In genomic region chr4:827209-828081, GRCh38 we compare ENCODE assay signal across 12 cellular contexts. TPM values are rescaled to one million over a fixed set of nuclear protein-coding genes. Genes with fewer than 3 reads are reported as not detected.
A peak's percentile ranks its signal among the peaks of the same experiment; 100 is the strongest.
DNase-seq lines count a peak whose midpoint lies in the region; ATAC-seq and TF ChIP-seq lines count a peak whose summit lies in the region.
"Had no signal": no experiment of that assay in that cellular context is flagged by ENCODE, and none has a peak within 500 bp of the region (broad histone marks: within the 10 kb centered on the region; RNA-seq: fewer than 3 reads in every experiment).

No MANE protein-coding gene starts in this region.

- H2BK120ac ChIP-seq in trophoblast cell (ENCODE audit: insufficient read depth, low read length, poor library complexity): no peak overlapping the region

- no peaks in the 10 kb centered on the region for H3K79me2 ChIP-seq in hepatocyte
- H3K79me2 ChIP-seq in trophoblast cell (ENCODE audit: control insufficient read depth, insufficient read depth, low read length, poor library complexity): no peaks in the 10 kb centered on the region

- TF ChIP-seq CTCF in hepatocyte (IDR thresholded peaks at IDR 0.05; ENCODE audit: poor library complexity): no peak
- no peak for TF ChIP-seq CTCF in GM13977 (IDR thresholded peaks at IDR 0.05; ENCODE audit: extremely low read depth, insufficient read depth, missing control alignments)

- no peak overlapping the region for H4K12ac ChIP-seq in trophoblast cell (ENCODE audit: low read depth, low read length)

- CTCF ChIA-PET in activated CD4-positive, alpha-beta T cell treated with anti-CD3 and anti-CD28 coated beads for 36 hours (lab: Charles Lee): no interaction called here

- peaks cover 2% of the 10 kb centered on the region for H3K9me3 Mint-ChIP-seq in activated CD4-positive, alpha-beta T cell treated with anti-CD3 and anti-CD28 coated beads for 36 hours (ENCODE audit: low read depth)

- POLR2A ChIA-PET in activated CD4-positive, alpha-beta T cell treated with anti-CD3 and anti-CD28 coated beads for 36 hours (lab: Charles Lee): interaction anchor here (0.5 kb wide), 1 partner anchor 173 kb away, joined by 3 read pairs; no protein-coding TSS in a partner anchor

- H3K79me1 ChIP-seq in trophoblast cell (ENCODE audit: low read length): no peaks in the 10 kb centered on the region

- intact Hi-C loops in activated CD4-positive, alpha-beta T cell treated with anti-CD3 and anti-CD28 coated beads for 36 hours (cut with DNase I, micrococcal nuclease): loop anchor here in 1 of 2 experiments (2.0 kb wide), 1 partner anchor 51 kb away; no protein-coding TSS in a partner anchor

- H3K27ac ChIP-seq in HUES6 (ENCODE audit: low read depth, low read length) (no peak overlapping the region), hepatocyte (no peak overlapping the region), trophoblast cell (ENCODE audit: low read depth, low read length) (no peak overlapping the region)

- H3K18ac ChIP-seq in trophoblast cell (ENCODE audit: low read length): no peak overlapping the region

- no peaks in the 10 kb centered on the region for H4K20me1 ChIP-seq in hepatocyte (ENCODE audit: insufficient read depth, poor library complexity, severe bottlenecking)

- no peak overlapping the region for H3K4ac ChIP-seq in trophoblast cell (ENCODE audit: low read depth, low read length)

- H3K23ac ChIP-seq in trophoblast cell (ENCODE audit: low read length): peak overlapping the region; percentile 9

- H3K4me2 ChIP-seq in hepatocyte: peak overlapping the region; percentile 86
- H3K4me2 ChIP-seq in trophoblast cell (ENCODE audit: low read length): no peak overlapping the region

- no peaks in the 10 kb centered on the region for H3K4me1 Mint-ChIP-seq in activated CD4-positive, alpha-beta T cell treated with anti-CD3 and anti-CD28 coated beads for 36 hours

- H3K36me3 ChIP-seq in HUES6 (ENCODE audit: control insufficient read depth, insufficient read depth, low read length) (no peaks in the 10 kb centered on the region), hepatocyte (replicated peaks; ENCODE audit: insufficient read depth, low read depth) (no peaks in the 10 kb centered on the region), trophoblast cell (ENCODE audit: control insufficient read depth in 1 of 2, insufficient read depth in 2 of 2, low read length in 2 of 2) (no peaks in the 10 kb centered on the region), HAP-1 (replicated peaks) (no peaks in the 10 kb centered on the region)

- no peak overlapping the region for H3K14ac ChIP-seq in trophoblast cell (ENCODE audit: low read length)

- no peak overlapping the region for H4K91ac ChIP-seq in trophoblast cell (ENCODE audit: low read depth, low read length)

- H2AFZ ChIP-seq in hepatocyte: no peak overlapping the region
- no peak overlapping the region for H2AFZ ChIP-seq in trophoblast cell (ENCODE audit: insufficient read depth, low read length, poor library complexity)

- no peak for ATAC-seq in activated CD4-positive, alpha-beta T cell treated with anti-CD3 and anti-CD28 coated beads for 36 hours
- ATAC-seq in GM18870 (IDR thresholded peaks at IDR 0.05; ENCODE audit: unreplicated experiment): no peak

- WGBS in hepatocyte (ENCODE audit: low lambda C conversion rate, missing lambda C conversion rate): 57% methylated on average over 14 of the region's 20 CpGs
- WGBS in trophoblast cell (ENCODE audit: extremely low coverage, insufficient coverage, insufficient read length): no CpG with 5 or more reads among the region's 20 CpGs

- H3K9ac ChIP-seq in HUES6 (ENCODE audit: low read length): no peak overlapping the region
- no peak overlapping the region for H3K9ac ChIP-seq in trophoblast cell (ENCODE audit: low read length)

- H3K4me3 ChIP-seq in HUES6 (ENCODE audit: low read depth, low read length) (peak overlapping the region; percentile 61), hepatocyte (no peak overlapping the region), trophoblast cell (ENCODE audit: low read depth, low read length) (no peak overlapping the region), HAP-1 (no peak overlapping the region)

- H2AK5ac ChIP-seq in trophoblast cell (ENCODE audit: low read length): no peak overlapping the region

- H2BK5ac ChIP-seq in trophoblast cell (ENCODE audit: low read depth, low read length, poor library complexity): no peak overlapping the region

- H3K27ac Mint-ChIP-seq in activated CD4-positive, alpha-beta T cell treated with anti-CD3 and anti-CD28 coated beads for 36 hours: no peak overlapping the region

- peak; percentile 31 for DNase-seq in activated CD4-positive, alpha-beta T cell treated with anti-CD3 and anti-CD28 coated beads for 36 hours
- no peak for DNase-seq in activated CD4-positive, alpha-beta T cell treated with anti-CD3 and anti-CD28 coated beads, Interleukin-2, amount 50 U/mL, for 48 hours
- DNase-seq in hepatocyte (ENCODE audit: low spot score) (no peak), trophoblast cell (no peak), GM13977 (ENCODE audit: low spot score) (no peak), HAP-1 (ENCODE audit: low spot score in 2 of 2) (no peak)
- DNase-seq: NCI-H1436 treated with DMSO at 0.1 percent for 48 hours; NK-92 treated with Interleukin-12 subunit alpha and Interleukin-12 subunit beta, amount 100 ng/mL, for 24 hours; nucleus accumbens; stimulated activated CD4-positive, alpha-beta T cell treated with anti-CD3 and anti-CD28 coated beads, Interleukin-4, amount 100 ng/mL, for 24 hours had no signal

- peaks cover 25% of the 10 kb centered on the region for H3K27me3 Mint-ChIP-seq in activated CD4-positive, alpha-beta T cell treated with anti-CD3 and anti-CD28 coated beads for 36 hours

- H3K4me3 Mint-ChIP-seq in activated CD4-positive, alpha-beta T cell treated with anti-CD3 and anti-CD28 coated beads for 36 hours: no peak overlapping the region

- peaks cover 65% of the 10 kb centered on the region for H3K27me3 ChIP-seq in HUES6 (ENCODE audit: control insufficient read depth, insufficient read depth, low read length)
- H3K27me3 ChIP-seq in hepatocyte: peaks cover 54% of the 10 kb centered on the region
- H3K27me3 ChIP-seq in trophoblast cell (ENCODE audit: insufficient read depth, low read length): peaks cover 44% of the 10 kb centered on the region
- H3K27me3 ChIP-seq in HAP-1 (ENCODE audit: low read depth): peaks cover 33% of the 10 kb centered on the region

- in situ Hi-C loops in GM13977 (cut with MboI; ENCODE audit: low pct_unique_long_range_greater_than_20kb, low sequenced_read_pairs, unreplicated experiment) (no loop called here), HAP-1 (cut with MboI; ENCODE audit: low sequenced_read_pairs) (no loop called here)

- H3K9me3 ChIP-seq in HUES6 (ENCODE audit: control insufficient read depth, insufficient read depth, low read depth, low read length): peaks cover 8% of the 10 kb centered on the region
- H3K9me3 ChIP-seq in hepatocyte (ENCODE audit: low read depth): no peaks in the 10 kb centered on the region
- peaks cover 16% of the 10 kb centered on the region for H3K9me3 ChIP-seq in trophoblast cell (ENCODE audit: insufficient read depth, low read depth, low read length)
- peaks cover 4% of the 10 kb centered on the region; the same call in 1 of the 2 replicates for H3K9me3 ChIP-seq in HAP-1

- H3K9me2 ChIP-seq in hepatocyte (replicated peaks; ENCODE audit: insufficient read depth): no peaks in the 10 kb centered on the region

- H4K8ac ChIP-seq in trophoblast cell (ENCODE audit: low read depth, low read length): no peak overlapping the region

- peaks cover 11% of the 10 kb centered on the region for H3K4me1 ChIP-seq in HUES6 (ENCODE audit: control insufficient read depth, insufficient read depth, low read length)
- H3K4me1 ChIP-seq in hepatocyte (ENCODE audit: insufficient read depth): no peaks in the 10 kb centered on the region
- H3K4me1 ChIP-seq in trophoblast cell (ENCODE audit: control insufficient read depth in 1 of 2, insufficient read depth in 2 of 2, low read length in 2 of 2): peaks cover 0 to 2% of the 10 kb centered on the region in 2 experiments
- no peaks in the 10 kb centered on the region for H3K4me1 ChIP-seq in HAP-1

- H2BK12ac ChIP-seq in trophoblast cell (ENCODE audit: low read length): no peak overlapping the region

- no peaks in the 10 kb centered on the region for H3K36me3 Mint-ChIP-seq in activated CD4-positive, alpha-beta T cell treated with anti-CD3 and anti-CD28 coated beads for 36 hours (ENCODE audit: low read depth)

RNA-seq across cellular contexts. Expression of gene CPLX1, which starts 1.5 kb away (rescaled TPM):
- total RNA-seq in activated CD4-positive, alpha-beta T cell treated with anti-CD3 and anti-CD28 coated beads for 36 hours: under 1 TPM; 0.28 to 0.50 TPM
- 0.16 and 0.30 TPM in 2 replicates for total RNA-seq in hepatocyte
- polyA plus RNA-seq in hepatocyte: 1.6 and 2.0 TPM in 2 replicates
- 0.67 and 0.78 TPM in 2 replicates for polyA plus RNA-seq in trophoblast cell (2013)
